ENCODE assay signal across 21 cellular contexts in the genomic region with DNA sequence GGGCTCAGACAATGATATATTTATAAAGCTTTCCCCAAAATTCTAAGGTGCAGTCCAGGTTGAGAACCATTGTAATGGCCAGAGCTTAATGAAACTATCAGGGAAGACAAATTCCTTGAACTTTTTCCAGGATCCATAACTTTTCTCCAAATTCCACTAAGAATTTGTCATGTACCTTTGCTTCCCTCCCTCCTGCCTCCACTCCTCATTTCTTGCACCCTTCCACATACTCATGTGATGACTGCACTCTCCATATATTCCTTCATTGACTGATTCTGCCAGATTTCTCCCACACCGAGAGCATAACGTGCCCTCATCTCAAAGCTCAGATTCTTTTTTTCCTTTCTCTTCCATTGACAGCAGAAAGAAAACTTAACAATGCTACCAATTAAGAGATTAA. TPM values are rescaled to one million over a fixed set of nuclear protein-coding genes. Genes with fewer than 3 reads are reported as not detected.
DNase-seq lines count a peak whose midpoint lies in the region; ATAC-seq, FAIRE-seq and TF ChIP-seq lines count a peak whose summit lies in the region.
"Had no signal": no experiment of that assay in that cellular context is flagged by ENCODE, and none has a peak within 500 bp of the region (broad histone marks: within the 10 kb centered on the region; RNA-seq: fewer than 3 reads in every experiment).

No MANE protein-coding gene starts in this region.

- H2AFZ ChIP-seq in K562 (ENCODE audit: low read depth, low read length), result no peak overlapping the region

- BruUV-seq in K562 (replicated peaks; lab: Mats Ljungman, UMichigan), result no TSS peak

- no peaks in the 10 kb centered on the region for H3K9me1 ChIP-seq in K562 (ENCODE audit: control insufficient read depth, insufficient read depth, low read length)

- CTCF ChIA-PET in K562 (lab: Yijun Ruan, JAX; ENCODE audit: low intra/inter-chr PET ratio), result no interaction called here

- peaks cover 85% of the 10 kb centered on the region for H3K79me2 ChIP-seq in K562 (ENCODE audit: control insufficient read depth, insufficient read depth, low read length)

- FAIRE-seq in K562 (lab: Jason Lieb, UNC), result no peak
- FAIRE-seq: G401.6, GM12892, H54 had no signal

- H4K20me1 ChIP-seq in K562 (replicated peaks; ENCODE audit: control insufficient read depth, insufficient read depth, low read length), result no peaks in the 10 kb centered on the region

- TF ChIP-seq POLR2A in K562 (conservative IDR thresholded peaks at IDR 0.05), result no peak

- no peak overlapping the region for H3K27ac ChIP-seq in K562 (ENCODE audit: extremely low read depth, low read depth, low read length)

- H3K4me3 ChIP-seq in K562 (no peak overlapping the region), skeletal muscle satellite cell (ENCODE audit: low read length) (no peak overlapping the region)
- H3K4me3 ChIP-seq: HAP-1 had no signal

- in situ Hi-C loops in K562 (cut with MboI), result no loop called here

- peaks cover 11 to 54% of the 10 kb centered on the region in 2 experiments for H3K4me1 ChIP-seq in K562 (replicated peaks in 1 of 2; ENCODE audit: control insufficient read depth in 2 of 2, insufficient read depth in 2 of 2, low read length in 2 of 2)
- H3K4me1 ChIP-seq in skeletal muscle satellite cell (ENCODE audit: control insufficient read depth, insufficient read depth, low read length), result peaks cover 27% of the 10 kb centered on the region
- H3K4me1 ChIP-seq: HAP-1 had no signal

- intact Hi-C loops in K562 (cut with micrococcal nuclease), result no loop called here

- POLR2A ChIA-PET in K562 (lab: Yijun Ruan, JAX), result interaction anchor here (1.1 to 1.3 kb wide), 3 partner anchors 9 to 30 kb away, joined by 3 to 9 read pairs (median 5); no protein-coding TSS in a partner anchor

- H3K36me3 ChIP-seq in K562 (ENCODE audit: control insufficient read depth, insufficient read depth, low read length), result no peaks in the 10 kb centered on the region; the same call in 2 of the 3 replicates
- H3K36me3 ChIP-seq in skeletal muscle satellite cell (ENCODE audit: insufficient read depth, low read length), result no peaks in the 10 kb centered on the region
- H3K36me3 ChIP-seq: HAP-1 had no signal

- 31% methylated on average over 2 of the region's 2 CpGs for WGBS in K562 (ENCODE audit: insufficient coverage, low coverage, missing lambda C conversion rate)

- no peaks in the 10 kb centered on the region for H3K27me3 ChIP-seq in K562 (ENCODE audit: control insufficient read depth in 2 of 2, insufficient read depth in 2 of 2, low read length in 2 of 2)
- H3K27me3 ChIP-seq in skeletal muscle satellite cell (ENCODE audit: control insufficient read depth, insufficient read depth, low read length), result no peaks in the 10 kb centered on the region

- DNase-seq in ELR (ENCODE audit: low read depth) (peak; percentile 5), M059J (ENCODE audit: low read depth) (peak; percentile 18), K562 (ENCODE audit: extremely low read depth in 1 of 4, low spot score in 3 of 4) (no peak), germinal center (ENCODE audit: low spot score) (no peak), NCI-H748 treated with DMSO at 0.1 percent for 48 hours (lab: John Stamatoyannopoulos, UW) (no peak)
- DNase-seq: C1 segment of cervical spinal cord; Calu3; CD4-positive, alpha-beta memory T cell; COR-L47; DND-41; GOT3 had no signal

- no peak for TF ChIP-seq CTCF in K562 (IDR thresholded peaks at IDR 0.05 in 2 of 3, conservative IDR thresholded peaks at IDR 0.05 in 1 of 3; ENCODE audit: insufficient read depth in 2 of 3, low read depth in 1 of 3, low read length in 3 of 3)

- H3K4me2 ChIP-seq in K562 (ENCODE audit: insufficient read depth, low read length) (no peak overlapping the region), skeletal muscle satellite cell (ENCODE audit: low read length) (peak overlapping the region; percentile 24)

- TF ChIP-seq RAD21 in K562 (CRISPR knock-in tag; conservative IDR thresholded peaks at IDR 0.05 in 1 of 2, IDR thresholded peaks at IDR 0.05 in 1 of 2), result no peak

- no peaks in the 10 kb centered on the region for H3K9me3 ChIP-seq in K562 (replicated peaks; ENCODE audit: control insufficient read depth, insufficient read depth, low read depth, low read length)
- no peaks in the 10 kb centered on the region for H3K9me3 ChIP-seq in skeletal muscle satellite cell (replicated peaks; ENCODE audit: low read length)
- H3K9me3 ChIP-seq: HAP-1 had no signal

- TF ChIP-seq EP300 in K562 (IDR thresholded peaks at IDR 0.05; ENCODE audit: low read length), result no peak

- ATAC-seq in K562 (no peak), GM19324 (IDR thresholded peaks at IDR 0.05; ENCODE audit: low FRiP score, unreplicated experiment) (no peak), GM21423 (IDR thresholded peaks at IDR 0.05; ENCODE audit: unreplicated experiment) (no peak)

- no peak overlapping the region for H3K9ac ChIP-seq in K562 (ENCODE audit: insufficient read depth in 1 of 2, low read depth in 2 of 2, low read length in 2 of 2)
- H3K9ac ChIP-seq in skeletal muscle satellite cell (ENCODE audit: low read depth, low read length), result no peak overlapping the region

TF ChIP-seq in K562, 482 proteins besides CTCF, POLR2A, EP300 and RAD21:
- TF ChIP-seq, protein P1, sequence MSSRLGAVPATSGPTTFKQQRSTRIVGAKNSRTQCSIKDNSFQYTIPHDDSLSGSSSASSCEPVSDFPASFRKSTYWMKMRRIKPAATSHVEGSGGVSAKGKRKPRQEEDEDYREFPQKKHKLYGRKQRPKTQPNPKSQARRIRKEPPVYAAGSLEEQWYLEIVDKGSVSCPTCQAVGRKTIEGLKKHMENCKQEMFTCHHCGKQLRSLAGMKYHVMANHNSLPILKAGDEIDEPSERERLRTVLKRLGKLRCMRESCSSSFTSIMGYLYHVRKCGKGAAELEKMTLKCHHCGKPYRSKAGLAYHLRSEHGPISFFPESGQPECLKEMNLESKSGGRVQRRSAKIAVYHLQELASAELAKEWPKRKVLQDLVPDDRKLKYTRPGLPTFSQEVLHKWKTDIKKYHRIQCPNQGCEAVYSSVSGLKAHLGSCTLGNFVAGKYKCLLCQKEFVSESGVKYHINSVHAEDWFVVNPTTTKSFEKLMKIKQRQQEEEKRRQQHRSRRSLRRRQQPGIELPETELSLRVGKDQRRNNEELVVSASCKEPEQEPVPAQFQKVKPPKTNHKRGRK (tag; IDR thresholded peaks at IDR 0.05), result peak; percentile 55
- no peak for TF ChIP-seq ZNF592 (IDR thresholded peaks at IDR 0.05)

RNA-seq across cellular contexts. Expression of gene AMELX, which starts 20.9 kb away (rescaled TPM):
- total RNA-seq in M059J (2014; rRNA removed; shearing (Covaris generic)), result not detected in 2 replicates
- total RNA-seq in K562 (2011; cell fraction: chromatin; rRNA removed; ENCODE audit: low replicate concordance), result not detected in 2 replicates
- total RNA-seq in K562 (2011; cell fraction: nucleolus; rRNA removed), result not detected in 2 replicates
- not detected in 2 replicates for total RNA-seq in K562 (2011; cell fraction: nucleoplasm; rRNA removed)
- total RNA-seq in K562 (2014; rRNA removed) (not detected in 2 replicates), K562 (2014; rRNA removed; fragmentation: Illumina TruSeq; extraction: Trizol) (not detected in 2 replicates), K562 (2015; rRNA removed; fragmentation: Illumina TruSeq; extraction: Trizol) (not detected in 2 replicates), K562 (2021) (0.22 TPM in 1 of 2 replicates, not detected in the other)
- polyA plus RNA-seq in K562 (2011; rRNA removed) (not detected in 2 replicates), K562 (2014; fragmentation: Illumina TruSeq; extraction: Trizol) (not detected in 2 replicates), K562 (2014; fragmentation: Nextera tagmentation; extraction: Ambion mirVana) (not detected), K562 (2014; rRNA removed) (not detected in 2 replicates)
- not detected in 2 replicates for polyA plus RNA-seq in K562 (2011; cell fraction: cytosol; rRNA removed)
- not detected in 2 replicates for polyA plus RNA-seq in K562 (2011; cell fraction: nucleus; rRNA removed)
- polyA plus RNA-seq in K562 (2012), result not detected in 2 replicates
- not detected in 2 replicates for polyA minus RNA-seq in K562 (2011; rRNA and poly(A)+ RNA removed)
- polyA minus RNA-seq in K562 (2011; cell fraction: cytosol; rRNA and poly(A)+ RNA removed), result not detected in 2 replicates
- polyA minus RNA-seq in K562 (2011; cell fraction: nucleus; rRNA and poly(A)+ RNA removed), result not detected in 2 replicates
- not detected in 2 replicates for total RNA-seq in skeletal muscle satellite cell (2012; rRNA removed)
- total RNA-seq: A172; A673; Calu3; CD4-positive, alpha-beta memory T cell had no signal
- polyA plus RNA-seq: BJ; CD4-positive, alpha-beta memory T cell had no signal

Comparison
In these comparisons a context has a peak if more than half of its experiments do, and no peak if none do; other contexts are left out.
1. DNase-seq: peak in ELR (single experiment) and M059J (single experiment); none in K562 (0 of 4), germinal center (single experiment) and NCI-H748 treated with DMSO at 0.1 percent for 48 hours (single experiment).